Comparison of ENCODE assay signal across 8 cellular contexts in genomic region chr1:4652631-4653327, GRCh38.
A peak's percentile ranks its signal among the peaks of the same experiment; 100 is the strongest.
DNase-seq lines count a peak whose midpoint lies in the region; ATAC-seq and TF ChIP-seq lines count a peak whose summit lies in the region.

No MANE protein-coding gene starts in this region.

- ATAC-seq in HG03521 (IDR thresholded peaks at IDR 0.05; ENCODE audit: unreplicated experiment) (peak; percentile 74), HG02763 (IDR thresholded peaks at IDR 0.05; ENCODE audit: unreplicated experiment) (no peak), GM18907 (IDR thresholded peaks at IDR 0.05; ENCODE audit: unreplicated experiment) (no peak)

- TF ChIP-seq CTCF in astrocyte of the cerebellum (IDR thresholded peaks at IDR 0.05; ENCODE audit: low read depth, low read length, missing control alignments): peak; percentile 86

- in situ Hi-C loops in astrocyte of the cerebellum (cut with HindIII; ENCODE audit: low sequenced_read_pairs): no loop called here

- H3K4me3 ChIP-seq in astrocyte of the cerebellum (ENCODE audit: low read depth, low read length): no peak overlapping the region

- DNase-seq in EH (ENCODE audit: low read depth) (peak; percentile 61), T-helper 22 cell (ENCODE audit: low read depth) (peak; percentile 9), astrocyte of the cerebellum (ENCODE audit: low read depth) (no peak), inferior parietal cortex (ENCODE audit: extremely low spot score) (peak; percentile 74)
- peak; percentile 25 to 58 for DNase-seq in stimulated activated CD4-positive, alpha-beta T cell treated with anti-CD3 and anti-CD28 coated beads, Interleukin-1b, Interleukin-23, amount 100 ng/mL, for 4 hours (ENCODE audit: low read depth in 2 of 2)
